ENCODE assay signal across 22 cellular contexts in the genomic region with DNA sequence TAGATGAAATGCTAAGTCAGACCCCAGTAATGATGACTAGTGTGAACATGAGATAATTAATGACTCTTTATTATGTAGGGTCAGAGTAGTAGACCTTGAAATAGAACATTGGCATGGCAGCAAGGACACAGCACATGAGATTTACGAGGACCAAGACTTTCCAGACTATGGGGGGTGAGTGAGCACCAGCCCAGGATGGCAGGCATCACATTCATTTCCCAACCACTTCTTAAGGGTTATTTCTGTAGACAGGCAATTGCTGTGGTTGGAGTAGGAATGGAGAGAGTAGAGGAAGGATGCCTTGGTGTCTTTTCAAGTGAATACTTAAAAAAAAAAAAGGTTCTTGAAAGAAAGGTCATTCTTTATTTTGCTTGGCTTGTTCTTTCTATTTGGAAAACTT.
"Had no signal": no experiment of that assay in that cellular context is flagged by ENCODE, and none has a peak within 500 bp of the region (broad histone marks: within the 10 kb centered on the region; RNA-seq: fewer than 3 reads in every experiment).

No MANE protein-coding gene starts in this region.

- H3K27ac ChIP-seq: colonic mucosa, epithelial cell of prostate, foreskin keratinocyte, left lung, neutrophil, parathyroid adenoma, stomach had no signal

- H2AFZ ChIP-seq: parathyroid adenoma had no signal

- DNase-seq: colonic mucosa; effector CD8-positive, alpha-beta T cell; endodermal cell; foreskin keratinocyte; glutamatergic neuron; heart right ventricle; hippocampal formation; left cardiac atrium; left lung; mesenchymal stem cell; midbrain; natural killer cell; right cardiac atrium; stimulated activated CD4-positive, alpha-beta T cell treated with anti-CD3 and anti-CD28 coated beads, Interleukin-2, amount 100 ng/mL, for 24 hours; stimulated activated CD4-positive, alpha-beta T cell treated with anti-CD3 and anti-CD28 coated beads, Interleukin-4, amount 100 ng/mL, for 24 hours; stimulated activated naive CD4-positive, alpha-beta T cell treated with Interleukin-2 at 50 U/mL for 16 hours; stomach; tibial artery had no signal

- H3K9me3 ChIP-seq: colonic mucosa, heart right ventricle, left lung, neutrophil, stomach, tibial artery had no signal

- FAIRE-seq: islet of Langerhans had no signal

- H3K36me3 ChIP-seq: colonic mucosa, heart right ventricle, left lung, neutrophil, stomach, tibial artery had no signal

- H3K27me3 ChIP-seq: colonic mucosa, heart right ventricle, left lung, stomach, tibial artery had no signal

- H3K4me3 ChIP-seq: colonic mucosa, heart right ventricle, left lung, stomach, tibial artery had no signal

- H3K4me1 ChIP-seq: colonic mucosa, parathyroid adenoma had no signal

- H3K79me2 ChIP-seq: parathyroid adenoma had no signal

- H3K9ac ChIP-seq: parathyroid adenoma had no signal
